In genomic region chr4:2806392-2807355, GRCh38 we compare ENCODE assay signal across 1 cellular context.
TF ChIP-seq lines count a peak whose summit lies in the region.

No MANE protein-coding gene starts in this region.

TF ChIP-seq in K562, 482 proteins besides CTCF, POLR2A, EP300 and RAD21:
- no peak for TF ChIP-seq HNRNPK (IDR thresholded peaks at IDR 0.05; ENCODE audit: low read depth, low read length, poor library complexity, severe bottlenecking)
- no peak for TF ChIP-seq POLR2B (IDR thresholded peaks at IDR 0.05; ENCODE audit: low read depth, partially characterized antibody)
- no peak for TF ChIP-seq ZBTB34 (CRISPR knock-in tag; IDR thresholded peaks at IDR 0.05)
- TF ChIP-seq XRCC3 (IDR thresholded peaks at IDR 0.05) = no peak
- TF ChIP-seq ZNF146 (CRISPR knock-in tag; IDR thresholded peaks at IDR 0.05; ENCODE audit: unreplicated experiment) = no peak
- no peak for TF ChIP-seq RNF219 (CRISPR knock-in tag; IDR thresholded peaks at IDR 0.05)
- no peak for TF ChIP-seq ESRRB (CRISPR knock-in tag; IDR thresholded peaks at IDR 0.05; ENCODE audit: borderline replicate concordance)
- no peak for TF ChIP-seq ZNF589 (CRISPR knock-in tag; IDR thresholded peaks at IDR 0.05; ENCODE audit: low read depth)
- no peak for TF ChIP-seq ZNF3 (CRISPR knock-in tag; IDR thresholded peaks at IDR 0.05)
- no peak for TF ChIP-seq SMC3 (conservative IDR thresholded peaks at IDR 0.05; ENCODE audit: insufficient read depth, low read depth, low read length)
- no peak for TF ChIP-seq ZNF354B (CRISPR knock-in tag; IDR thresholded peaks at IDR 0.05)
- TF ChIP-seq TRIM28 (IDR thresholded peaks at IDR 0.05) = no peak
- no peak for TF ChIP-seq ZSCAN32 (CRISPR knock-in tag; IDR thresholded peaks at IDR 0.05)
- no peak for TF ChIP-seq XRCC5 (IDR thresholded peaks at IDR 0.05; ENCODE audit: low read depth, low read length)
- no peak for TF ChIP-seq HMGXB4 (CRISPR knock-in tag; IDR thresholded peaks at IDR 0.05)
- TF ChIP-seq NCOA2 (IDR thresholded peaks at IDR 0.05; ENCODE audit: partially characterized antibody in 2 of 2) = no peak
- no peak for TF ChIP-seq HIVEP1 (CRISPR knock-in tag; IDR thresholded peaks at IDR 0.05)
- no peak for TF ChIP-seq MTF1 (CRISPR knock-in tag; IDR thresholded peaks at IDR 0.05; ENCODE audit: borderline replicate concordance)
